ENCODE assay signal across 1 cellular context in the genomic region with DNA sequence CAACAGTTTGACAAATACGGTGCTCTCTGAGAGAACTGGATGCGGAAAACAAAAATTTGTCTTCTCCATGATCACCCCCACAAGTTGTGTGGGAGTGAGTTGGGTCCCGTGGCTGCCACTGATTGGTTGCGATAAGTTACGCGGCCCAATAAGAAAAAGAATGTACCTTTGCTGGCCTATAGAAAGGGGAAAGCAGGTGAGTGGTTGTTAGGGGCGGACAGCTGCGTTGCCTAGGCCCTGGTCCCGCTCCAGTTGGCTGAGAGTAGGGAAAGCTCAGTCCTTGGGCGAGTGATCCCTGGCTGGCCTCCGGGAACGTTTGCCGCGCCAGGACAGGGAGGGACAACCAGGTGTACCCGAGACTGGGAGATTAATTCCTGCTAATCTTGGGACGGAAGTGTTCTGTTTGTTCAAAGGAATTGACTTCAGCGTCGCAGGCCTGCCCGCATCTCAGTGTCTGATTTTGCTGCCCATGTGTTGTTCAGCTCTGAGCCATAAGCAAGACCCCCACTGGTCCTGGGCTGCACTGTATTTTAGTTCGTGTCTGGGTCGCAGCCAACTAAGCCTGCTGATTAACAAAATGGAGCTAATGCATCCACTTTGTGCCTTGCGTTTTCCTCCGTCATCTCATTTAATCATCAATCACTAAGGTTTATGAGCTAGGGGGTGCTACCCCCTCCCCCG.
TF ChIP-seq lines count a peak whose summit lies in the region.

No MANE protein-coding gene starts in this region.

TF ChIP-seq in SK-N-SH, 30 proteins besides CTCF, POLR2A, EP300 and RAD21:
- peak; percentile 33 for TF ChIP-seq CHD2 (IDR thresholded peaks at IDR 0.05; ENCODE audit: low read length, partially characterized antibody)
- no peak for TF ChIP-seq FOSL2 (IDR thresholded peaks at IDR 0.05; ENCODE audit: borderline replicate concordance, low read depth)
- TF ChIP-seq NRF1 (IDR thresholded peaks at IDR 0.05; ENCODE audit: low read depth, low read length) = no peak
- peak; percentile 51 for TF ChIP-seq TAF1 (IDR thresholded peaks at IDR 0.05; ENCODE audit: borderline replicate concordance, low read depth, low read length)
- peak; percentile 80 for TF ChIP-seq POLR2AphosphoS5 (IDR thresholded peaks at IDR 0.05; ENCODE audit: low read depth, low read length)
- TF ChIP-seq JUND (IDR thresholded peaks at IDR 0.05) = no peak
- TF ChIP-seq, protein P1, sequence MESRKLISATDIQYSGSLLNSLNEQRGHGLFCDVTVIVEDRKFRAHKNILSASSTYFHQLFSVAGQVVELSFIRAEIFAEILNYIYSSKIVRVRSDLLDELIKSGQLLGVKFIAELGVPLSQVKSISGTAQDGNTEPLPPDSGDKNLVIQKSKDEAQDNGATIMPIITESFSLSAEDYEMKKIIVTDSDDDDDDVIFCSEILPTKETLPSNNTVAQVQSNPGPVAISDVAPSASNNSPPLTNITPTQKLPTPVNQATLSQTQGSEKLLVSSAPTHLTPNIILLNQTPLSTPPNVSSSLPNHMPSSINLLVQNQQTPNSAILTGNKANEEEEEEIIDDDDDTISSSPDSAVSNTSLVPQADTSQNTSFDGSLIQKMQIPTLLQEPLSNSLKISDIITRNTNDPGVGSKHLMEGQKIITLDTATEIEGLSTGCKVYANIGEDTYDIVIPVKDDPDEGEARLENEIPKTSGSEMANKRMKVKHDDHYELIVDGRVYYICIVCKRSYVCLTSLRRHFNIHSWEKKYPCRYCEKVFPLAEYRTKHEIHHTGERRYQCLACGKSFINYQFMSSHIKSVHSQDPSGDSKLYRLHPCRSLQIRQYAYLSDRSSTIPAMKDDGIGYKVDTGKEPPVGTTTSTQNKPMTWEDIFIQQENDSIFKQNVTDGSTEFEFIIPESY (IDR thresholded peaks at IDR 0.05; ENCODE audit: borderline replicate concordance, low read depth) = no peak
- peak; percentile 40; the same call in 1 of the 2 replicates for TF ChIP-seq MXI1 (IDR thresholded peaks at IDR 0.05; ENCODE audit: low read depth, low read length)
- TF ChIP-seq, protein P2, sequence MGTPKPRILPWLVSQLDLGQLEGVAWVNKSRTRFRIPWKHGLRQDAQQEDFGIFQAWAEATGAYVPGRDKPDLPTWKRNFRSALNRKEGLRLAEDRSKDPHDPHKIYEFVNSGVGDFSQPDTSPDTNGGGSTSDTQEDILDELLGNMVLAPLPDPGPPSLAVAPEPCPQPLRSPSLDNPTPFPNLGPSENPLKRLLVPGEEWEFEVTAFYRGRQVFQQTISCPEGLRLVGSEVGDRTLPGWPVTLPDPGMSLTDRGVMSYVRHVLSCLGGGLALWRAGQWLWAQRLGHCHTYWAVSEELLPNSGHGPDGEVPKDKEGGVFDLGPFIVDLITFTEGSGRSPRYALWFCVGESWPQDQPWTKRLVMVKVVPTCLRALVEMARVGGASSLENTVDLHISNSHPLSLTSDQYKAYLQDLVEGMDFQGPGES (IDR thresholded peaks at IDR 0.05; ENCODE audit: low read depth, low read length) = peak; percentile 51; the same call in 1 of the 2 replicates
- TF ChIP-seq RCOR1 (IDR thresholded peaks at IDR 0.05; ENCODE audit: low read length) = 0 out of 2 replicates have a peak, but pooled peaks have one; percentile 4
- TF ChIP-seq TEAD4 (IDR thresholded peaks at IDR 0.05; ENCODE audit: borderline replicate concordance, insufficient read depth) = no peak
- TF ChIP-seq, protein P3, sequence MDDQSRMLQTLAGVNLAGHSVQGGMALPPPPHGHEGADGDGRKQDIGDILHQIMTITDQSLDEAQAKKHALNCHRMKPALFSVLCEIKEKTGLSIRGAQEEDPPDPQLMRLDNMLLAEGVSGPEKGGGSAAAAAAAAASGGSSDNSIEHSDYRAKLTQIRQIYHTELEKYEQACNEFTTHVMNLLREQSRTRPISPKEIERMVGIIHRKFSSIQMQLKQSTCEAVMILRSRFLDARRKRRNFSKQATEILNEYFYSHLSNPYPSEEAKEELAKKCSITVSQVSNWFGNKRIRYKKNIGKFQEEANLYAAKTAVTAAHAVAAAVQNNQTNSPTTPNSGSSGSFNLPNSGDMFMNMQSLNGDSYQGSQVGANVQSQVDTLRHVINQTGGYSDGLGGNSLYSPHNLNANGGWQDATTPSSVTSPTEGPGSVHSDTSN (IDR thresholded peaks at IDR 0.05) = no peak
- TF ChIP-seq RFX5 (IDR thresholded peaks at IDR 0.05; ENCODE audit: low read length) = peak; percentile 94
